Comparison of ENCODE assay signal across 8 cellular contexts in the genomic region with DNA sequence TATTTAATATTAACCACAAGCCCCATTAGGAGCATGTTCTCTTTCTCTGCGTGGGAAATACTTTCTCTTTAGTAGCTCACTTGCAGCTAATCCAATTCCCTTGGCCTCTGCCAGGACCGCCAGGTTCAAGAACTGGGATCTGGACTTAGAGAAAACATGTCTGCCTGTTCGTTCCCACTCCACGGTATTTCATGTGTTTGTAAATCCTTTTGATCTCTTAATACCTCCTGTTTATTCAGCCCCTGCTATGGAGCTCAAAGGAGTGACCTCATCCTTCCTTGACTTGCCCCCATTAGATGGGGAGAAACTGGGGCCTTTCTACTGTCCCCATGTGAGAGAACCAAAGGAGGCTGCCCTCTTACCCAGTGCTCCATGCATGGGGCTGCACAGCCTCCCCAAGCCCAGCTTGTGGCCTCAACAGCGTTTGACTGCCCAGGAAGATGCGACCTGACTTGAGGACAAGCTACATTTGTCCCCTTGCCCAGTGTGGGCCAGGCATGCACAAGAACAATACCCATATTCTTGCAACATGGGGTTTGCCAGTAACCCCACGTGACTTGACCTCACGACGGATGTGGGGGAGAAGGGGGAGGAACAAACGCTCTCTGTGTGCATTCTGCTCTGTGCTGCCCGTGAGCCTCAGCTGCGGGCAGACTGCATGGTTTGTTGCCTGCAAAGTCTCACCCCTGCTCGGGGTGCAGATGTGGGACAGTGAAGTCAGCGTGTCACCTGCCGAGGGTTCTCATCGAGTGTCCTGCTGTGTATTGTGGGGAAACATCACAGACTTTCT. TPM values are rescaled to one million over a fixed set of nuclear protein-coding genes. Genes with fewer than 3 reads are reported as not detected.
DNase-seq lines count a peak whose midpoint lies in the region; TF ChIP-seq lines count a peak whose summit lies in the region.

No MANE protein-coding gene starts in this region.

- H3K9me3 ChIP-seq in muscle layer of colon (ENCODE audit: low read length): no peaks in the 10 kb centered on the region

- H3K4me3 ChIP-seq in muscle layer of colon (ENCODE audit: low read depth in 1 of 2, low read length in 2 of 2): peak overlapping the region; percentile 25 to 44

- H3K27me3 Mint-ChIP-seq in activated CD4-positive, alpha-beta memory T cell treated with anti-CD3 and anti-CD28 coated beads, Interleukin-2, amount 10 ng/mL, durations not matched to agents 7 days and 5 days: peaks cover 4% of the 10 kb centered on the region

- peaks cover 25% of the 10 kb centered on the region for H3K36me3 ChIP-seq in muscle layer of colon (ENCODE audit: insufficient read depth, low read length)

- in situ Hi-C loops in ACHN (cut with HindIII; ENCODE audit: low pct_ligation_motif_present, low pct_unique_long_range_greater_than_20kb, low sequenced_read_pairs): no loop called here

- H3K27ac Mint-ChIP-seq in activated CD4-positive, alpha-beta memory T cell treated with anti-CD3 and anti-CD28 coated beads, Interleukin-2, amount 10 ng/mL, durations not matched to agents 7 days and 5 days: peak overlapping the region; percentile 61

- peak overlapping the region; percentile 99 for H3K27ac ChIP-seq in muscle layer of colon (ENCODE audit: low read depth, low read length)

- H3K9me3 Mint-ChIP-seq in activated CD4-positive, alpha-beta memory T cell treated with anti-CD3 and anti-CD28 coated beads, Interleukin-2, amount 10 ng/mL, durations not matched to agents 7 days and 5 days: no peaks in the 10 kb centered on the region

- CTCF ChIA-PET in activated CD4-positive, alpha-beta memory T cell treated with anti-CD3 and anti-CD28 coated beads, Interleukin-2, amount 10 ng/mL, durations not matched to agents 7 days and 5 days (lab: Charles Lee): interaction anchor here (0.7 to 2.3 kb wide), 3 partner anchors 35 to 1373 kb away, joined by 3 to 8 read pairs (median 3); no protein-coding TSS in a partner anchor
- CTCF ChIA-PET in HEK293T (lab: Yijun Ruan, JAX): interaction anchor here (0.8 kb wide), 1 partner anchor 54 kb away, joined by 4 read pairs; no protein-coding TSS in a partner anchor

- H3K27me3 ChIP-seq in muscle layer of colon (ENCODE audit: control insufficient read depth in 1 of 2, insufficient read depth in 2 of 2, low read length in 2 of 2): no peaks in the 10 kb centered on the region

- peak; percentile 48 for DNase-seq in M059J (ENCODE audit: low read depth)
- DNase-seq in activated CD4-positive, alpha-beta memory T cell treated with anti-CD3 and anti-CD28 coated beads, Interleukin-2, amount 10 ng/mL, durations not matched to agents 7 days and 5 days: peak; percentile 77
- peak; percentile 54 for DNase-seq in dermis blood vessel endothelial cell
- peak; percentile 34 to 66 for DNase-seq in stimulated activated CD8-positive, alpha-beta memory T cell treated with anti-CD3 and anti-CD28 coated beads, Interleukin-7, amount 100 ng/mL, for 48 hours (ENCODE audit: extremely low read depth in 1 of 2, low read depth in 1 of 2)
- no peak for DNase-seq in ACHN
- no peak for DNase-seq in HEK293T (ENCODE audit: extremely low spot score)

- peaks cover 98% of the 10 kb centered on the region for H3K4me1 ChIP-seq in muscle layer of colon (ENCODE audit: insufficient read depth, low read length)

- H3K4me1 Mint-ChIP-seq in activated CD4-positive, alpha-beta memory T cell treated with anti-CD3 and anti-CD28 coated beads, Interleukin-2, amount 10 ng/mL, durations not matched to agents 7 days and 5 days: peaks cover 12% of the 10 kb centered on the region

- TF ChIP-seq POLR2A in GM19193 (IDR thresholded peaks at IDR 0.05; ENCODE audit: extremely low read depth, insufficient read depth, insufficient read length): peak; percentile 17

- POLR2A ChIA-PET in activated CD4-positive, alpha-beta memory T cell treated with anti-CD3 and anti-CD28 coated beads, Interleukin-2, amount 10 ng/mL, durations not matched to agents 7 days and 5 days (lab: Charles Lee): no interaction called here
- POLR2A ChIA-PET in HEK293T (lab: Yijun Ruan, JAX): interaction anchor here (0.7 kb wide), 1 partner anchor 36 kb away, joined by 3 read pairs; no protein-coding TSS in a partner anchor

- no peaks in the 10 kb centered on the region for H3K36me3 Mint-ChIP-seq in activated CD4-positive, alpha-beta memory T cell treated with anti-CD3 and anti-CD28 coated beads, Interleukin-2, amount 10 ng/mL, durations not matched to agents 7 days and 5 days (ENCODE audit: low read depth)

- H3K4me3 Mint-ChIP-seq in activated CD4-positive, alpha-beta memory T cell treated with anti-CD3 and anti-CD28 coated beads, Interleukin-2, amount 10 ng/mL, durations not matched to agents 7 days and 5 days: no peak overlapping the region

- peak overlapping the region; percentile 76 for H3K9ac ChIP-seq in muscle layer of colon (ENCODE audit: low read length)

TF ChIP-seq in HEK293T, 16 proteins besides CTCF, POLR2A, EP300 and RAD21:
- TF ChIP-seq ARNT (IDR thresholded peaks at IDR 0.05) (no peak), LEF1 (IDR thresholded peaks at IDR 0.05; ENCODE audit: borderline replicate concordance) (no peak), NFRKB (IDR thresholded peaks at IDR 0.05) (no peak), L3MBTL2 (conservative IDR thresholded peaks at IDR 0.05) (no peak), FOXA1 (IDR thresholded peaks at IDR 0.05) (no peak), ZNF384 (IDR thresholded peaks at IDR 0.05) (no peak), HDGF (IDR thresholded peaks at IDR 0.05; ENCODE audit: borderline replicate concordance) (no peak), CTBP1 (IDR thresholded peaks at IDR 0.05; ENCODE audit: borderline replicate concordance) (no peak), SUZ12 (IDR thresholded peaks at IDR 0.05) (no peak), FOXK2 (IDR thresholded peaks at IDR 0.05) (no peak), FOXM1 (IDR thresholded peaks at IDR 0.05; ENCODE audit: borderline replicate concordance) (no peak), BHLHE40 (IDR thresholded peaks at IDR 0.05; ENCODE audit: borderline replicate concordance) (no peak), TARDBP (IDR thresholded peaks at IDR 0.05) (no peak)
TF ChIP-seq in HEK293T: peak in this region for 0.

RNA-seq across cellular contexts. Expression of gene CD9, which starts 30.3 kb away (rescaled TPM):
- 72.4 and 86.2 TPM in 2 replicates for total RNA-seq in M059J (2014; rRNA removed; shearing (Covaris generic))
- total RNA-seq in activated CD4-positive, alpha-beta memory T cell treated with anti-CD3 and anti-CD28 coated beads, Interleukin-2, amount 10 ng/mL, durations not matched to agents 7 days and 5 days: 1 to 10 TPM in 1 of 2 experiments, under 1 TPM in 1; 0.90 to 1.0 TPM
- total RNA-seq in dermis blood vessel endothelial cell: 517 and 1,153 TPM in 2 replicates

Comparison
In these comparisons a context has a peak if more than half of its experiments do, and no peak if none do; other contexts are left out.
1. DNase-seq: peak in M059J (single experiment), activated CD4-positive, alpha-beta memory T cell treated with anti-CD3 and anti-CD28 coated beads, Interleukin-2, amount 10 ng/mL, durations not matched to agents 7 days and 5 days (single experiment), dermis blood vessel endothelial cell (single experiment) and stimulated activated CD8-positive, alpha-beta memory T cell treated with anti-CD3 and anti-CD28 coated beads, Interleukin-7, amount 100 ng/mL, for 48 hours (2 of 2); none in ACHN (single experiment) and HEK293T (single experiment).
2. RNA of gene CD9, which starts 30.3 kb away (total RNA-seq): 517 to 1,153 TPM in dermis blood vessel endothelial cell and 72.4 to 86.2 TPM in M059J; 0.90 to 1.0 TPM in activated CD4-positive, alpha-beta memory T cell treated with anti-CD3 and anti-CD28 coated beads, Interleukin-2, amount 10 ng/mL, durations not matched to agents 7 days and 5 days; every median in the first group is over 10 times any median in the second.